Comparison of ENCODE assay signal across 8 cellular contexts in the genomic region with DNA sequence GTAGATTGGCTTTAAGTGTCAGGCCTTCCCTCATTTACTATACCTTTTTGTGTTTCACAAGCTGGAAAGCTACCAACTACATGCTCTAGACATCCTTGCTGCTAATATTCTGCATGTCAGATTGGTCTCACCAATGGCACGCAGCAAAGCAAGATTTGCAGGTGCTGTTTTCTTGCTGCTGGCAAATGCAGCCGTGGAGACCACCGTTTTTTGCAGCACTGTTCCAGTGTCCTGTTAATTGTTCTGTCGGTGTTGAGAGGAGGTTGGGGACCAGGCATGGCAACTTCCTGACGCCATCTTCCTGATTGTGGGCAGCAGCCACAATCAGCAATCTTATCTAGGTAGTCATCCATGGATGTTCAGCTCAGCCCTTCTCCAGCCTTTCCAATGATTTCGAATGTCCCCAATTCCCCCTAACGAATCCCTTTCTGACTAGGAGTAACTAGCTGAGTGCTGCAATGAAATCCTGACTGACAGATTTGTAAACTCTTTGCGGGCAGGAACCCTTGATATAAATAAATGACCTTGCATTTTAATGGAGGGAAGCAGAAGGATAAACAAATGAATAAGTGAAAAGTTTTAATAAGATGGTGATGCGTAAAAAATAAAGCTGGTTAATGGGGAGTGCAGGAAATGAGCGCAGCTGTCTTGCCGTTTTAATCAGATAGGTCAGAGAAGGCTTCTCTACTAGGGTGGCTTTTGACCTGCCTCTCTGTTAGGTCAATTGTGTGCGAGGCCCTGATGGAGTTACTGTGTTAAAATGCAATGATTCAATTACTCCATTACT. TPM values are rescaled to one million over a fixed set of nuclear protein-coding genes. Genes with fewer than 3 reads are reported as not detected.
A peak's percentile ranks its signal among the peaks of the same experiment; 100 is the strongest.
DNase-seq lines count a peak whose midpoint lies in the region; ATAC-seq, FAIRE-seq and TF ChIP-seq lines count a peak whose summit lies in the region.

No MANE protein-coding gene starts in this region.

- H3K4me3 ChIP-seq in HAP-1 (peak overlapping the region; percentile 55), epithelial cell of proximal tubule (ENCODE audit: low read depth, low read length) (peak overlapping the region; percentile 76), prostate gland (peak overlapping the region; percentile 51 to 61)

- H3K27ac ChIP-seq in prostate gland, result peak overlapping the region; percentile 97 to 98

- H3K36me3 ChIP-seq in HAP-1 (replicated peaks), result no peaks in the 10 kb centered on the region
- H3K36me3 ChIP-seq in prostate gland, result no peaks in the 10 kb centered on the region

- peaks cover 22% of the 10 kb centered on the region for H3K4me1 ChIP-seq in HAP-1
- H3K4me1 ChIP-seq in prostate gland (replicated peaks), result no peaks in the 10 kb centered on the region

- intact Hi-C loops in prostate gland (cut with DNase I), result loop anchor here (5.0 kb wide), 2 partner anchors 84 to 104 kb away; a partner anchor contains a TSS

- no peaks in the 10 kb centered on the region for H3K27me3 ChIP-seq in HAP-1 (ENCODE audit: low read depth)
- no peaks in the 10 kb centered on the region for H3K27me3 ChIP-seq in prostate gland (replicated peaks; ENCODE audit: insufficient read depth)

- no peak for TF ChIP-seq POLR2A in prostate gland (IDR thresholded peaks at IDR 0.05)

- ATAC-seq in GM21528 (IDR thresholded peaks at IDR 0.05; ENCODE audit: low FRiP score, unreplicated experiment), result no peak

- WGBS in prostate gland, result 61% methylated on average over 12 of the region's 12 CpGs

- in situ Hi-C loops in HAP-1 (cut with MboI; ENCODE audit: low sequenced_read_pairs), result no loop called here

- FAIRE-seq in GM19239 (lab: Jason Lieb, UNC), result no peak

- H3K9me3 ChIP-seq in HAP-1 (no peaks in the 10 kb centered on the region), prostate gland (no peaks in the 10 kb centered on the region)

- DNase-seq in HAP-1 (ENCODE audit: low spot score in 2 of 2), result no peak
- DNase-seq in RPMI7951 (ENCODE audit: low read depth), result peak; percentile 11
- no peak for DNase-seq in epithelial cell of proximal tubule (ENCODE audit: low read depth)
- DNase-seq in prostate gland (ENCODE audit: low spot score), result no peak
- no peak for DNase-seq in GM19239 (ENCODE audit: insufficient read length, low spot score)
- no peak for DNase-seq in amygdala (lab: John Stamatoyannopoulos, UW)
- no peak for DNase-seq in COR-L47 (lab: John Stamatoyannopoulos, UW)

- TF ChIP-seq CTCF in epithelial cell of proximal tubule (conservative IDR thresholded peaks at IDR 0.05; ENCODE audit: low read depth, low read length), result no peak
- no peak for TF ChIP-seq CTCF in prostate gland (IDR thresholded peaks at IDR 0.05)

RNA-seq across cellular contexts. Expression of a gene that starts 0.6 kb away (rescaled TPM):
- total RNA-seq in RPMI7951 (2014; rRNA removed; shearing (Covaris generic)), result 26.7 and 27.1 TPM in 2 replicates
- total RNA-seq in epithelial cell of proximal tubule, result 10.3 and 13.5 TPM in 2 replicates
- total RNA-seq in prostate gland, result 10 to 100 TPM; 38.9 to 42.4 TPM
